In genomic region chr2:216872040-216872439, GRCh38 we compare ENCODE assay signal across 1 cellular context.
TF ChIP-seq lines count a peak whose summit lies in the region.

No MANE protein-coding gene starts in this region.

TF ChIP-seq in HepG2, 621 proteins besides CTCF, POLR2A, EP300 and RAD21:
- TF ChIP-seq FOXA1 (IDR thresholded peaks at IDR 0.05), result no peak
- TF ChIP-seq FOXA1 (CRISPR knock-in tag; IDR thresholded peaks at IDR 0.05), result no peak
- peak; percentile 75; the same call in 1 of the 2 replicates for TF ChIP-seq ZNF33A (CRISPR knock-in tag; IDR thresholded peaks at IDR 0.05; ENCODE audit: borderline replicate concordance)
- TF ChIP-seq ZNF75D (CRISPR knock-in tag; IDR thresholded peaks at IDR 0.05; ENCODE audit: borderline replicate concordance), result no peak
- no peak for TF ChIP-seq FOXK2 (IDR thresholded peaks at IDR 0.05)
- no peak for TF ChIP-seq ZNF552 (CRISPR knock-in tag; IDR thresholded peaks at IDR 0.05; ENCODE audit: borderline replicate concordance)
- no peak for TF ChIP-seq HNF4G (IDR thresholded peaks at IDR 0.05; ENCODE audit: borderline replicate concordance, low read depth, low read length)
- TF ChIP-seq HNF4G (CRISPR knock-in tag; IDR thresholded peaks at IDR 0.05; ENCODE audit: borderline replicate concordance, low read depth), result no peak
- no peak for TF ChIP-seq GABPA (IDR thresholded peaks at IDR 0.05; ENCODE audit: low read depth, low read length)
- no peak for TF ChIP-seq GABPA (CRISPR knock-in tag; IDR thresholded peaks at IDR 0.05; ENCODE audit: low read depth)
- peak; percentile 67; the same call in 1 of the 2 replicates for TF ChIP-seq ZFP82 (CRISPR knock-in tag; IDR thresholded peaks at IDR 0.05; ENCODE audit: borderline replicate concordance)
- no peak for TF ChIP-seq NFKBIZ (CRISPR knock-in tag; IDR thresholded peaks at IDR 0.05)
- TF ChIP-seq ZNF775 (CRISPR knock-in tag; IDR thresholded peaks at IDR 0.05; ENCODE audit: borderline replicate concordance), result no peak
- no peak for TF ChIP-seq MED8 (CRISPR knock-in tag; IDR thresholded peaks at IDR 0.05; ENCODE audit: insufficient replicate concordance)
- no peak for TF ChIP-seq E2F2 (CRISPR knock-in tag; IDR thresholded peaks at IDR 0.05; ENCODE audit: borderline replicate concordance)
- TF ChIP-seq KDM5A (IDR thresholded peaks at IDR 0.05; ENCODE audit: borderline replicate concordance, low read length), result no peak
- TF ChIP-seq MLLT10 (CRISPR knock-in tag; IDR thresholded peaks at IDR 0.05), result no peak
- no peak for TF ChIP-seq ASH2L (IDR thresholded peaks at IDR 0.05; ENCODE audit: insufficient read length, low read depth, low read length)
- TF ChIP-seq KLF13 (CRISPR knock-in tag; IDR thresholded peaks at IDR 0.05), result no peak
- TF ChIP-seq CHD2 (IDR thresholded peaks at IDR 0.05; ENCODE audit: low read depth, low read length), result no peak
